ENCODE assay signal across 25 cellular contexts in genomic region chr6:150922137-150922536, GRCh38. TPM values are rescaled to one million over a fixed set of nuclear protein-coding genes. Genes with fewer than 3 reads are reported as not detected.
DNase-seq lines count a peak whose midpoint lies in the region; ATAC-seq, FAIRE-seq and TF ChIP-seq lines count a peak whose summit lies in the region.
"Had no signal": no experiment of that assay in that cellular context is flagged by ENCODE, and none has a peak within 500 bp of the region (broad histone marks: within the 10 kb centered on the region; RNA-seq: fewer than 3 reads in every experiment).

No MANE protein-coding gene starts in this region.

- no peak overlapping the region for H2AFZ ChIP-seq in IMR-90 (replicated peaks; ENCODE audit: low read length, poor library complexity)
- H2AFZ ChIP-seq in astrocyte (ENCODE audit: low read depth, low read length) = no peak overlapping the region

- in situ Hi-C loops in IMR-90 (cut with MboI; ENCODE audit: low sequenced_read_pairs) = no loop called here

- H2BK15ac ChIP-seq in IMR-90 (ENCODE audit: low read depth, low read length) = no peak overlapping the region

- H2AK5ac ChIP-seq in IMR-90 (ENCODE audit: low read depth, low read length) = peak overlapping the region; percentile 67; the same call in 1 of the 2 replicates

- H4K20me1 ChIP-seq in IMR-90 (ENCODE audit: insufficient read depth, low read length) = no peaks in the 10 kb centered on the region
- no peaks in the 10 kb centered on the region for H4K20me1 ChIP-seq in astrocyte (ENCODE audit: insufficient read depth, low read length)

- H3K79me2 ChIP-seq in astrocyte (ENCODE audit: insufficient read depth, low read length) = no peaks in the 10 kb centered on the region

- H3K27me3 Mint-ChIP-seq in astrocyte (ENCODE audit: low read depth, unreplicated experiment) = no peaks in the 10 kb centered on the region
- H3K27me3 Mint-ChIP-seq: CD4-positive, alpha-beta memory T cell had no signal

- peak overlapping the region; percentile 53 for H3K18ac ChIP-seq in IMR-90 (ENCODE audit: low read depth, low read length)

- TF ChIP-seq RAD21 in IMR-90 (IDR thresholded peaks at IDR 0.05; ENCODE audit: low read length) = no peak

- peaks cover 10 to 43% of the 10 kb centered on the region in 2 experiments; a peak in 3 of 4 replicates for H3K79me1 ChIP-seq in IMR-90 (ENCODE audit: low read depth in 1 of 2, low read length in 2 of 2)

- peak overlapping the region in 1 of 2 experiments; percentile 46; a peak in 1 of 4 replicates for H4K8ac ChIP-seq in IMR-90 (ENCODE audit: low read depth in 2 of 2, low read length in 2 of 2)

- intact Hi-C loops in IMR-90 (cut with micrococcal nuclease) = no loop called here

- no peak overlapping the region for H3K9ac ChIP-seq in IMR-90 (ENCODE audit: low read depth, low read length)
- H3K9ac ChIP-seq in astrocyte (ENCODE audit: low read length) = no peak overlapping the region

- no CpG with 5 or more reads among the region's 2 CpGs for WGBS in IMR-90 (ENCODE audit: extremely low coverage in 2 of 2, insufficient read length in 1 of 2), 2 experiments

- peak overlapping the region; percentile 42 for H3K27ac Mint-ChIP-seq in astrocyte (ENCODE audit: unreplicated experiment)

- no peak for FAIRE-seq in astrocyte (lab: Jason Lieb, UNC)
- FAIRE-seq: A549, GM12892 had no signal

- peak overlapping the region; percentile 70; the same call in 1 of the 2 replicates for H2BK120ac ChIP-seq in IMR-90 (ENCODE audit: low read depth, low read length)

- H3K36me3 Mint-ChIP-seq in astrocyte (ENCODE audit: low read depth, unreplicated experiment) = peaks cover 28% of the 10 kb centered on the region

- no TSS peak for BruUV-seq in IMR-90 (replicated peaks; lab: Mats Ljungman, UMichigan)

- peaks cover 5% of the 10 kb centered on the region for H3K4me1 Mint-ChIP-seq in astrocyte (ENCODE audit: low read depth, unreplicated experiment)
- H3K4me1 Mint-ChIP-seq: CD4-positive, alpha-beta memory T cell had no signal

- no peak overlapping the region for H3K4me3 Mint-ChIP-seq in astrocyte (ENCODE audit: unreplicated experiment)
- H3K4me3 Mint-ChIP-seq: CD4-positive, alpha-beta memory T cell had no signal

- H2BK20ac ChIP-seq in IMR-90 (ENCODE audit: low read depth, low read length) = peak overlapping the region; percentile 57; the same call in 1 of the 2 replicates

- no peaks in the 10 kb centered on the region for H3K9me3 ChIP-seq in IMR-90 (ENCODE audit: control insufficient read depth, insufficient read depth, low read length)
- H3K9me3 ChIP-seq in astrocyte (ENCODE audit: insufficient read depth, low read depth, low read length) = no peaks in the 10 kb centered on the region
- H3K9me3 ChIP-seq: A549, HAP-1, SJSA1 had no signal

- H2BK5ac ChIP-seq in IMR-90 (ENCODE audit: low read depth, low read length, poor library complexity, severe bottlenecking) = peak overlapping the region; percentile 91

- H4K5ac ChIP-seq in IMR-90 (ENCODE audit: low read depth, low read length) = peak overlapping the region; percentile 70

- H3K36me3 ChIP-seq in IMR-90 (ENCODE audit: control insufficient read depth, insufficient read depth, low read length) (peaks cover 47% of the 10 kb centered on the region), astrocyte (ENCODE audit: insufficient read depth, low read length) (peaks cover 27% of the 10 kb centered on the region)

- TF ChIP-seq POLR2A in IMR-90 (IDR thresholded peaks at IDR 0.05; ENCODE audit: low read depth, low read length) = no peak

- ATAC-seq in IMR-90 (ENCODE audit: low read depth) = no peak
- ATAC-seq: A549, Right ventricle myocardium inferior had no signal

- no peaks in the 10 kb centered on the region for H3K27me3 ChIP-seq in IMR-90 (ENCODE audit: control insufficient read depth, insufficient read depth, low read length)
- no peaks in the 10 kb centered on the region for H3K27me3 ChIP-seq in astrocyte (ENCODE audit: insufficient read depth, low read length)
- H3K27me3 ChIP-seq: SJSA1 had no signal

- no peak overlapping the region for H2AK9ac ChIP-seq in IMR-90 (replicated peaks; ENCODE audit: low read depth, low read length, poor library complexity)

- H3K4me1 ChIP-seq in IMR-90 (ENCODE audit: control insufficient read depth, insufficient read depth, low read length) (peaks cover 16% of the 10 kb centered on the region), astrocyte (ENCODE audit: insufficient read depth, low read length) (no peaks in the 10 kb centered on the region)
- H3K4me1 ChIP-seq: HAP-1, SJSA1 had no signal

- peak overlapping the region; percentile 57; the same call in 1 of the 2 replicates for H3K14ac ChIP-seq in IMR-90 (replicated peaks; ENCODE audit: low read depth, low read length)

- H3K4me3 ChIP-seq in IMR-90 (ENCODE audit: insufficient read depth, low read depth, low read length) (no peak overlapping the region), astrocyte (ENCODE audit: insufficient read depth, low read depth, low read length) (no peak overlapping the region)
- H3K4me3 ChIP-seq: A549, HAP-1, SJSA1 had no signal

- peaks cover 16% of the 10 kb centered on the region for H3K9me1 ChIP-seq in IMR-90 (ENCODE audit: insufficient read depth, low read length)

- dilution Hi-C loops in IMR-90 (cut with HindIII; ENCODE audit: low sequenced_read_pairs, unreplicated experiment) = no loop called here

- POLR2A ChIA-PET in IMR-90 (lab: Charles Lee; ENCODE audit: unreplicated experiment) = no interaction called here

- peak overlapping the region; percentile 68; the same call in 1 of the 2 replicates for H3K23ac ChIP-seq in IMR-90 (ENCODE audit: low read depth, low read length)

- peak; percentile 19 for DNase-seq in Daoy (ENCODE audit: low read depth)
- peak; percentile 38 for DNase-seq in IMR-90
- no peak for DNase-seq in astrocyte (ENCODE audit: low read depth)
- peak; percentile 35 for DNase-seq in kidney tubule cell (ENCODE audit: low spot score)
- no peak for DNase-seq in stimulated activated CD4-positive, alpha-beta T cell treated with anti-CD3 and anti-CD28 coated beads, Interleukin-2, amount 100 ng/mL, for 48 hours
- no peak for DNase-seq in NCI-H2196 treated with DMSO at 0.1 percent for 48 hours (lab: John Stamatoyannopoulos, UW; ENCODE audit: unreplicated experiment)
- no peak for DNase-seq in NCI-H524 (lab: John Stamatoyannopoulos, UW)
- DNase-seq: C1 segment of cervical spinal cord; CD4-positive, alpha-beta memory T cell; COR-L47; EL; GF-D8; GOT3; NCI-H1092 treated with DMSO at 0.1 percent for 48 hours; NCI-H1436; NCI-H187; NCI-H2081 treated with DMSO at 0.1 percent for 48 hours; NCI-H2171 treated with DMSO at 0.1 percent for 48 hours; NCI-H524 treated with DMSO at 0.1 percent for 48 hours; NCI-H774 had no signal

- H3K27ac ChIP-seq in IMR-90 (ENCODE audit: insufficient read depth, low read length) (peak overlapping the region; percentile 53; the same call in 1 of the 2 replicates), astrocyte (ENCODE audit: low read depth, low read length) (no peak overlapping the region)
- H3K27ac ChIP-seq: A549, SJSA1 had no signal

- no peak overlapping the region for H3K4ac ChIP-seq in IMR-90 (ENCODE audit: low read depth, low read length)

- H3K9me3 Mint-ChIP-seq in astrocyte (ENCODE audit: unreplicated experiment) = no peaks in the 10 kb centered on the region
- H3K9me3 Mint-ChIP-seq: CD4-positive, alpha-beta memory T cell had no signal

- H3K4me2 ChIP-seq in IMR-90 (ENCODE audit: low read depth, low read length) = no peak overlapping the region
- H3K4me2 ChIP-seq in astrocyte (ENCODE audit: low read length) = no peak overlapping the region
- H3K4me2 ChIP-seq: A549 had no signal

- H4K91ac ChIP-seq in IMR-90 (ENCODE audit: insufficient read depth, low read depth, low read length) = peak overlapping the region; percentile 51; the same call in 1 of the 2 replicates

- CTCF ChIA-PET in IMR-90 (lab: Yijun Ruan, JAX) = interaction anchor here (0.6 to 1.3 kb wide), 2 partner anchors 13 to 14 kb away, joined by 3 to 4 read pairs; no protein-coding TSS in a partner anchor

- TF ChIP-seq CTCF in IMR-90 (conservative IDR thresholded peaks at IDR 0.05; ENCODE audit: low read depth, low read length) (no peak), astrocyte (IDR thresholded peaks at IDR 0.05; ENCODE audit: insufficient read depth, low read depth, low read length) (no peak)

- no peak overlapping the region for H3K56ac ChIP-seq in IMR-90 (ENCODE audit: extremely low read depth, insufficient read depth, low read length)

TF ChIP-seq in IMR-90, 13 proteins besides CTCF, POLR2A, EP300 and RAD21 (continues in another document):
- TF ChIP-seq BHLHE40 (IDR thresholded peaks at IDR 0.05; ENCODE audit: low read depth, low read length) (no peak), CHD1 (IDR thresholded peaks at IDR 0.05; ENCODE audit: low read depth, low read length) (no peak), CEBPB (IDR thresholded peaks at IDR 0.05; ENCODE audit: low read depth, low read length) (no peak), SMC3 (IDR thresholded peaks at IDR 0.05; ENCODE audit: low read depth, low read length) (no peak), MAZ (IDR thresholded peaks at IDR 0.05; ENCODE audit: borderline replicate concordance, low read depth, low read length) (no peak), FOS (IDR thresholded peaks at IDR 0.05; ENCODE audit: low read depth, low read length) (no peak), MXI1 (IDR thresholded peaks at IDR 0.05; ENCODE audit: borderline replicate concordance, low read depth, low read length) (no peak), RFX5 (IDR thresholded peaks at IDR 0.05; ENCODE audit: low read depth, low read length) (no peak), USF2 (IDR thresholded peaks at IDR 0.05; ENCODE audit: low read depth, low read length) (no peak)

RNA-seq across cellular contexts. Expression of gene MTHFD1L, which starts 56.6 kb away (rescaled TPM):
- total RNA-seq in Daoy (2014; rRNA removed; shearing (Covaris generic)) = 17.8 and 21.6 TPM in 2 replicates
- total RNA-seq in IMR-90 (2012; rRNA removed) (53.2 and 53.9 TPM in 2 replicates), astrocyte (103 and 107 TPM in 2 replicates)
- polyA plus RNA-seq in IMR-90 (2012; rRNA removed) = 39.0 and 43.5 TPM in 2 replicates
- polyA plus RNA-seq in IMR-90 (2012; cell fraction: cytosol; rRNA removed) = 21.0 and 28.9 TPM in 2 replicates
- 25.2 and 89.7 TPM in 2 replicates for polyA plus RNA-seq in IMR-90 (2012; cell fraction: nucleus; rRNA removed; ENCODE audit: low replicate concordance)

Comparison
In these comparisons a context has a peak if more than half of its experiments do, and no peak if none do; other contexts are left out.
1. DNase-seq: peak in Daoy (single experiment), IMR-90 (single experiment) and kidney tubule cell (single experiment); none in astrocyte (single experiment), stimulated activated CD4-positive, alpha-beta T cell treated with anti-CD3 and anti-CD28 coated beads, Interleukin-2, amount 100 ng/mL, for 48 hours (0 of 2), NCI-H2196 treated with DMSO at 0.1 percent for 48 hours (single experiment) and NCI-H524 (0 of 2).